In the genomic region with DNA sequence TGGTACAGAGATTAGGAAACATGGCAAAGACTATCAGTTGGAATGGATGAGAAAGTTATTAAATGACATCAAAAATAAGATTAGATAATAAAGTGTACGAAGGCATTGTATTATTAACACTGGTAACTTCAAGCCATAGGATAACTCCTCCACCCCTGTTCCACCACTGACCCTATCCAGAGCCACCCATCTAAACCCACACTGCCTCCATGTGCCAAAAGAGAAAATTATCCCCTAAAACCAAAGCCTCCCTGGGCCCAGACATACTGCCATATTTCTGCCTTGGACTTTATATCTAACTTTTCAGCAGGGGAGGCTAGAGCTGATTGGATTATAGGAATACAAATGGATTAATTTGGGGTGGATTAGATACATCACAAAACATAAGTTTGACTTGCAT, we compare ENCODE assay signal across 1 cellular context.
TF ChIP-seq lines count a peak whose summit lies in the region.

No MANE protein-coding gene starts in this region.

TF ChIP-seq in WTC11, 78 proteins besides CTCF, POLR2A, EP300 and RAD21 (continued from another document):
- TF ChIP-seq ELF4 (CRISPR knock-in tag; IDR thresholded peaks at IDR 0.05; ENCODE audit: low read depth) (no peak), FOXJ3 (CRISPR knock-in tag; IDR thresholded peaks at IDR 0.05; ENCODE audit: borderline replicate concordance) (no peak), ETV6 (CRISPR knock-in tag; IDR thresholded peaks at IDR 0.05) (no peak), ZNF317 (CRISPR knock-in tag; IDR thresholded peaks at IDR 0.05; ENCODE audit: borderline replicate concordance, low read depth) (no peak), ZBTB21 (CRISPR knock-in tag; IDR thresholded peaks at IDR 0.05; ENCODE audit: borderline replicate concordance) (no peak), KAT7 (CRISPR knock-in tag; IDR thresholded peaks at IDR 0.05; ENCODE audit: borderline replicate concordance) (no peak), ZNF263 (CRISPR knock-in tag; IDR thresholded peaks at IDR 0.05; ENCODE audit: low read depth) (no peak), SMAD3 (CRISPR knock-in tag; IDR thresholded peaks at IDR 0.05; ENCODE audit: borderline replicate concordance) (no peak), ZNF232 (CRISPR knock-in tag; IDR thresholded peaks at IDR 0.05) (no peak)
- TF ChIP-seq, protein P1, sequence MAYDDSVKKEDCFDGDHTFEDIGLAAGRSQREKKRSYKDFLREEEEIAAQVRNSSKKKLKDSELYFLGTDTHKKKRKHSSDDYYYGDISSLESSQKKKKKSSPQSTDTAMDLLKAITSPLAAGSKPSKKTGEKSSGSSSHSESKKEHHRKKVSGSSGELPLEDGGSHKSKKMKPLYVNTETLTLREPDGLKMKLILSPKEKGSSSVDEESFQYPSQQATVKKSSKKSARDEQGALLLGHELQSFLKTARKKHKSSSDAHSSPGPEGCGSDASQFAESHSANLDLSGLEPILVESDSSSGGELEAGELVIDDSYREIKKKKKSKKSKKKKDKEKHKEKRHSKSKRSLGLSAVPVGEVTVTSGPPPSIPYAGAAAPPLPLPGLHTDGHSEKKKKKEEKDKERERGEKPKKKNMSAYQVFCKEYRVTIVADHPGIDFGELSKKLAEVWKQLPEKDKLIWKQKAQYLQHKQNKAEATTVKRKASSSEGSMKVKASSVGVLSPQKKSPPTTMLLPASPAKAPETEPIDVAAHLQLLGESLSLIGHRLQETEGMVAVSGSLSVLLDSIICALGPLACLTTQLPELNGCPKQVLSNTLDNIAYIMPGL (CRISPR knock-in tag; IDR thresholded peaks at IDR 0.05) = no peak
- TF ChIP-seq, protein P2, sequence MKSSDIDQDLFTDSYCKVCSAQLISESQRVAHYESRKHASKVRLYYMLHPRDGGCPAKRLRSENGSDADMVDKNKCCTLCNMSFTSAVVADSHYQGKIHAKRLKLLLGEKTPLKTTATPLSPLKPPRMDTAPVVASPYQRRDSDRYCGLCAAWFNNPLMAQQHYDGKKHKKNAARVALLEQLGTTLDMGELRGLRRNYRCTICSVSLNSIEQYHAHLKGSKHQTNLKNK (CRISPR knock-in tag; IDR thresholded peaks at IDR 0.05) = no peak
- TF ChIP-seq, protein P3, sequence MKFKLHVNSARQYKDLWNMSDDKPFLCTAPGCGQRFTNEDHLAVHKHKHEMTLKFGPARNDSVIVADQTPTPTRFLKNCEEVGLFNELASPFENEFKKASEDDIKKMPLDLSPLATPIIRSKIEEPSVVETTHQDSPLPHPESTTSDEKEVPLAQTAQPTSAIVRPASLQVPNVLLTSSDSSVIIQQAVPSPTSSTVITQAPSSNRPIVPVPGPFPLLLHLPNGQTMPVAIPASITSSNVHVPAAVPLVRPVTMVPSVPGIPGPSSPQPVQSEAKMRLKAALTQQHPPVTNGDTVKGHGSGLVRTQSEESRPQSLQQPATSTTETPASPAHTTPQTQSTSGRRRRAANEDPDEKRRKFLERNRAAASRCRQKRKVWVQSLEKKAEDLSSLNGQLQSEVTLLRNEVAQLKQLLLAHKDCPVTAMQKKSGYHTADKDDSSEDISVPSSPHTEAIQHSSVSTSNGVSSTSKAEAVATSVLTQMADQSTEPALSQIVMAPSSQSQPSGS (CRISPR knock-in tag; IDR thresholded peaks at IDR 0.05; ENCODE audit: borderline replicate concordance, low read depth) = no peak
